Comparison of ENCODE assay signal across 17 cellular contexts in genomic region chr2:102055346-102055975, GRCh38.
DNase-seq lines count a peak whose midpoint lies in the region; TF ChIP-seq lines count a peak whose summit lies in the region.
"Had no signal": no experiment of that assay in that cellular context is flagged by ENCODE, and none has a peak within 500 bp of the region (broad histone marks: within the 10 kb centered on the region; RNA-seq: fewer than 3 reads in every experiment).

No MANE protein-coding gene starts in this region.

- H3K36me3 ChIP-seq in colonic mucosa: no peaks in the 10 kb centered on the region
- H3K36me3 ChIP-seq in smooth muscle cell (ENCODE audit: low read depth): no peaks in the 10 kb centered on the region
- H3K36me3 ChIP-seq: HAP-1 had no signal

- no peaks in the 10 kb centered on the region for H4K20me1 ChIP-seq in smooth muscle cell (ENCODE audit: low read depth)

- intact Hi-C loops in colonic mucosa (cut with DNase I): no loop called here
- intact Hi-C loops in Calu3 (cut with micrococcal nuclease; ENCODE audit: unreplicated experiment): no loop called here

- H2AFZ ChIP-seq in smooth muscle cell (ENCODE audit: low read depth): no peak overlapping the region

- TF ChIP-seq CTCF in colonic mucosa (IDR thresholded peaks at IDR 0.05) (no peak), smooth muscle cell (IDR thresholded peaks at IDR 0.05; ENCODE audit: borderline replicate concordance, insufficient read depth, poor library complexity, severe bottlenecking) (no peak), Calu3 (IDR thresholded peaks at IDR 0.05; ENCODE audit: unreplicated experiment) (no peak)

- H3K9ac ChIP-seq in colonic mucosa (ENCODE audit: low read depth in 2 of 2, low read length in 2 of 2) (no peak overlapping the region), smooth muscle cell (ENCODE audit: low read depth) (no peak overlapping the region)

- no peaks in the 10 kb centered on the region for H3K4me1 Mint-ChIP-seq in Calu3 (ENCODE audit: low read depth, unreplicated experiment)
- H3K4me1 Mint-ChIP-seq: naive B cell had no signal

- peak; percentile 12 for DNase-seq in Caki2 (ENCODE audit: low read depth)
- peak; percentile 10 for DNase-seq in colonic mucosa
- DNase-seq in iris pigment epithelial cell (ENCODE audit: low read depth): peak; percentile 61
- no peak for DNase-seq in smooth muscle cell (lab: John Stamatoyannopoulos, UW; ENCODE audit: unreplicated experiment)
- DNase-seq in DMS53 treated with DMSO at 0.1 percent for 48 hours (lab: John Stamatoyannopoulos, UW; ENCODE audit: unreplicated experiment): no peak
- no peak for DNase-seq in inferior parietal cortex (ENCODE audit: extremely low spot score)
- DNase-seq in stimulated activated CD4-positive, alpha-beta T cell treated with anti-CD3 and anti-CD28 coated beads, Interleukin-4, amount 100 ng/mL, for 1 hour: no peak
- no peak for DNase-seq in Calu3
- DNase-seq: activated CD4-positive, alpha-beta T cell treated with anti-CD3 and anti-CD28 coated beads for 36 hours; activated T-cell treated with anti-CD3 and anti-CD28 coated beads, Interleukin-2, amount 50 U/mL, for 4 hours; cortex of kidney; naive B cell; NCI-H2029 treated with DMSO at 0.1 percent for 48 hours; NCI-H69; stimulated activated naive B cell treated with anti-CD40 and anti-IgM and Interleukin-4, amounts not matched to agents 10 μg/mL and 1 μg/mL and 100 μg/mL, for 72 hours had no signal

- H3K9me3 ChIP-seq in colonic mucosa: no peaks in the 10 kb centered on the region
- no peaks in the 10 kb centered on the region for H3K9me3 ChIP-seq in smooth muscle cell (replicated peaks; ENCODE audit: low read depth)
- H3K9me3 ChIP-seq: HAP-1 had no signal

- no TSS peak for BruUV-seq in Calu3 (replicated peaks; lab: Mats Ljungman, UMichigan)

- 72% methylated on average over 5 of the region's 5 CpGs for WGBS in smooth muscle cell (ENCODE audit: low lambda C conversion rate)

- in situ Hi-C loops in Caki2 (cut with HindIII; ENCODE audit: low pct_unique_long_range_greater_than_20kb, low sequenced_read_pairs): no loop called here

- no peak overlapping the region for H3K4me3 Mint-ChIP-seq in Calu3 (ENCODE audit: low read depth, unreplicated experiment)
- H3K4me3 Mint-ChIP-seq: activated CD4-positive, alpha-beta T cell treated with anti-CD3 and anti-CD28 coated beads for 36 hours; activated T-cell treated with anti-CD3 and anti-CD28 coated beads, Interleukin-2, amount 50 U/mL, for 4 hours; naive B cell; stimulated activated naive B cell treated with anti-CD40 and anti-IgM and Interleukin-4, amounts not matched to agents 10 μg/mL and 1 μg/mL and 100 μg/mL, for 72 hours; T-helper 1 cell treated with Interleukin-12 subunit alpha and Interleukin-12 subunit beta and Interleukin-4 antibody, amounts not matched to agents 30 μg/mL and 1 μg/mL, for 36 hours had no signal

- H3K27me3 ChIP-seq in colonic mucosa: no peaks in the 10 kb centered on the region
- H3K27me3 ChIP-seq in smooth muscle cell (ENCODE audit: low read depth): no peaks in the 10 kb centered on the region

- no peak overlapping the region for H3K4me2 ChIP-seq in smooth muscle cell

- peaks cover 2% of the 10 kb centered on the region for H3K9me3 Mint-ChIP-seq in Calu3 (ENCODE audit: low read depth, unreplicated experiment)
- H3K9me3 Mint-ChIP-seq: activated T-cell treated with anti-CD3 and anti-CD28 coated beads, Interleukin-2, amount 50 U/mL, for 4 hours; naive B cell; stimulated activated naive B cell treated with anti-CD40 and anti-IgM and Interleukin-4, amounts not matched to agents 10 μg/mL and 1 μg/mL and 100 μg/mL, for 72 hours; T-helper 1 cell treated with Interleukin-12 subunit alpha and Interleukin-12 subunit beta and Interleukin-4 antibody, amounts not matched to agents 30 μg/mL and 1 μg/mL, for 36 hours had no signal

- CTCF ChIA-PET in Calu3 (lab: Charles Lee): no interaction called here

- no peaks in the 10 kb centered on the region for H3K4me1 ChIP-seq in colonic mucosa
- no peaks in the 10 kb centered on the region for H3K4me1 ChIP-seq in smooth muscle cell (ENCODE audit: low read depth)
- H3K4me1 ChIP-seq: HAP-1 had no signal

- H3K27ac ChIP-seq in colonic mucosa (peak overlapping the region; percentile 2), smooth muscle cell (ENCODE audit: low read depth) (peak overlapping the region; percentile 34)

- H3K36me3 Mint-ChIP-seq in Calu3 (ENCODE audit: insufficient read depth, unreplicated experiment): no peaks in the 10 kb centered on the region
- H3K36me3 Mint-ChIP-seq: naive B cell; stimulated activated naive B cell treated with anti-CD40 and anti-IgM and Interleukin-4, amounts not matched to agents 10 μg/mL and 1 μg/mL and 100 μg/mL, for 72 hours had no signal

- H3F3A ChIP-seq in smooth muscle cell (ENCODE audit: low read depth): no peaks in the 10 kb centered on the region

- no peak overlapping the region for H3K27ac Mint-ChIP-seq in Calu3 (ENCODE audit: unreplicated experiment)
- H3K27ac Mint-ChIP-seq: activated CD4-positive, alpha-beta T cell treated with anti-CD3 and anti-CD28 coated beads for 36 hours; naive B cell; stimulated activated naive B cell treated with anti-CD40 and anti-IgM and Interleukin-4, amounts not matched to agents 10 μg/mL and 1 μg/mL and 100 μg/mL, for 72 hours; T-helper 1 cell treated with Interleukin-12 subunit alpha and Interleukin-12 subunit beta and Interleukin-4 antibody, amounts not matched to agents 30 μg/mL and 1 μg/mL, for 36 hours had no signal

- H3K4me3 ChIP-seq in colonic mucosa (no peak overlapping the region), smooth muscle cell (no peak overlapping the region)
- H3K4me3 ChIP-seq: HAP-1 had no signal

- no peaks in the 10 kb centered on the region for H3K79me2 ChIP-seq in smooth muscle cell (ENCODE audit: low read depth)

- H3K27me3 Mint-ChIP-seq in Calu3 (ENCODE audit: unreplicated experiment): no peaks in the 10 kb centered on the region
- H3K27me3 Mint-ChIP-seq: activated CD4-positive, alpha-beta T cell treated with anti-CD3 and anti-CD28 coated beads for 36 hours had no signal

Comparison
In these comparisons a context has a peak if more than half of its experiments do, and no peak if none do; other contexts are left out.
1. DNase-seq: peak in Caki2 (single experiment), colonic mucosa (single experiment) and iris pigment epithelial cell (single experiment); none in smooth muscle cell (single experiment), DMS53 treated with DMSO at 0.1 percent for 48 hours (single experiment), inferior parietal cortex (single experiment), stimulated activated CD4-positive, alpha-beta T cell treated with anti-CD3 and anti-CD28 coated beads, Interleukin-4, amount 100 ng/mL, for 1 hour (single experiment) and Calu3 (single experiment).